In the genomic region with DNA sequence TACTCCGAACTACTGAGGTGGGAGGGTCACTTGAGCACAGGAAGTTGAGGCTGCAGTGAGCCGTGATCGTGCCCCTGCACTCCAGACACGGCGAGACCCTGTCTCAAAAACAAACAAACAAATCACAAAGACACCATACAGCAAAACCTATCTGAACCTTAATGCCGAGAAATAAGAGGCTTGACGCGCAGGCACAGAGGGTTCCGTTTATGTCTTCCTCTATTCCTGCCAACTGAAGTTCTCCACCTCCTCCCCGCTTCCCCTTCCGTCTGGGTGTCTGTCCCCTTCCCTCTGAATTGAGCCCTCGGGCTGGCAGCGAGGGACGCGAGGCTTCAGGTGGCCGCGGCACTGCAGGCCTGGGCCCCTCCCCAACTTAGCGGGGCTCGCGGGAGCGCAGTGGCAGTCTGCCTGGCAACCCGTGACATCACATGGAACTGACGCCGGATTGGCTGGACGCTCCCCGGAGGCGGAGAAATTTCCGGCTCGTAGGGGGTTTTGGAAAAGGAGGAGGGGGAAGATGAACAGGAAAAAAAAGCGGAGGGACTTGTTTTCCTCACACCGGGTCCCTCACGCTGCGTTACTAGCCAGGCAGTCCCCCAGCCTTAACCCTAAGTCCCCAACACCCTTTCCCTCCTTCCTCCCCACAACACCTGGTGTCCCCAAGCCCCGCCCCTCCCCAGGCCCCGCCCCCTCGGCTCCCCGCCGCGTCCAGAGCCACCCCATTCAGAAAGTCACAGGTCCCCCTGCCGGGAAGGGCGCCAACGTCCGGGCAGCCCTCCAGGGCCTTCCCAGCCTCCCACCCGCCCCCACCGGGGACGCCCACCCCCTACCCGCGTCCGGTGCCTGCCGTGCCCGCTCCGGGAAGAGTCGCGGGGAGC, we compare ENCODE assay signal across 8 cellular contexts.
DNase-seq lines count a peak whose midpoint lies in the region; ATAC-seq lines count a peak whose summit lies in the region.

No MANE protein-coding gene starts in this region.

- H3K9ac ChIP-seq in BLaER1: peak overlapping the region; percentile 75

- peak; percentile 66 for DNase-seq in NCI-H774 (lab: John Stamatoyannopoulos, UW)
- peak; percentile 63 to 83 for DNase-seq in activated CD8-positive, alpha-beta memory T cell treated with anti-CD3 and anti-CD28 coated beads for 1 hour (ENCODE audit: extremely low read depth in 1 of 2, low read depth in 1 of 2)
- peak; percentile 86 to 93 (median 91) for DNase-seq in effector memory CD8-positive, alpha-beta T cell
- DNase-seq in memory B cell (ENCODE audit: low spot score in 2 of 2): peak; percentile 93 to 97
- peak; percentile 79 to 82 (median 79) for DNase-seq in stimulated activated CD4-positive, alpha-beta T cell treated with anti-CD3 and anti-CD28 coated beads, TNF-alpha, amount 100 ng/mL, for 4 hours (ENCODE audit: low read depth in 3 of 3)

- peak overlapping the region; percentile 79 for H3K27ac ChIP-seq in BLaER1

- peak; percentile 76 for ATAC-seq in GM19351 (IDR thresholded peaks at IDR 0.05; ENCODE audit: unreplicated experiment)
- peak; percentile 73 for ATAC-seq in HG03521 (IDR thresholded peaks at IDR 0.05; ENCODE audit: unreplicated experiment)
- peak; percentile 92 for ATAC-seq in effector memory CD8-positive, alpha-beta T cell (replicated peaks)
- ATAC-seq in memory B cell (ENCODE audit: low read depth): peak; percentile 59

- peak overlapping the region; percentile 90 for H3K4me3 Mint-ChIP-seq in effector memory CD8-positive, alpha-beta T cell
- H3K4me3 Mint-ChIP-seq in memory B cell: peak overlapping the region; percentile 86

- peaks cover 88% of the 10 kb centered on the region for H3K4me1 ChIP-seq in BLaER1

- peaks cover 6% of the 10 kb centered on the region for H3K36me3 Mint-ChIP-seq in effector memory CD8-positive, alpha-beta T cell (ENCODE audit: insufficient read depth)
- no peaks in the 10 kb centered on the region for H3K36me3 Mint-ChIP-seq in memory B cell

- H3K4me2 ChIP-seq in BLaER1: peak overlapping the region; percentile 90

- H3K4me3 ChIP-seq in BLaER1: peak overlapping the region; percentile 66

- H3K27ac Mint-ChIP-seq in effector memory CD8-positive, alpha-beta T cell: peak overlapping the region; percentile 85
- peak overlapping the region; percentile 95 for H3K27ac Mint-ChIP-seq in memory B cell

- H3K27me3 ChIP-seq in BLaER1: no peaks in the 10 kb centered on the region

- H3K27me3 Mint-ChIP-seq in effector memory CD8-positive, alpha-beta T cell: peaks cover 6 to 70% of the 10 kb centered on the region in 2 donors
- no peaks in the 10 kb centered on the region for H3K27me3 Mint-ChIP-seq in memory B cell

- no peaks in the 10 kb centered on the region for H3K36me3 ChIP-seq in BLaER1

- no peaks in the 10 kb centered on the region for H3K9me3 ChIP-seq in BLaER1

- H3K4me1 Mint-ChIP-seq in effector memory CD8-positive, alpha-beta T cell (ENCODE audit: low read depth in 2 of 2): peaks cover 11 to 16% of the 10 kb centered on the region in 2 donors
- peaks cover 46% of the 10 kb centered on the region for H3K4me1 Mint-ChIP-seq in memory B cell

- H3K9me3 Mint-ChIP-seq in effector memory CD8-positive, alpha-beta T cell: no peaks in the 10 kb centered on the region
- no peaks in the 10 kb centered on the region for H3K9me3 Mint-ChIP-seq in memory B cell

- H4K20me1 ChIP-seq in BLaER1: peaks cover 9% of the 10 kb centered on the region; the same call in 1 of the 2 replicates

Comparison
In these comparisons a context has a peak if more than half of its experiments do, and no peak if none do; other contexts are left out.
1. Peak in every context shown above with its lines: DNase-seq, ATAC-seq, H3K4me3 ChIP-seq and H3K27ac ChIP-seq.